In genomic region chr11:128909438-128910125, GRCh38 we compare ENCODE assay signal across 20 cellular contexts. TPM values are rescaled to one million over a fixed set of nuclear protein-coding genes. Genes with fewer than 3 reads are reported as not detected.
DNase-seq lines count a peak whose midpoint lies in the region; ATAC-seq and TF ChIP-seq lines count a peak whose summit lies in the region.
"Had no signal": no experiment of that assay in that cellular context is flagged by ENCODE, and none has a peak within 500 bp of the region (broad histone marks: within the 10 kb centered on the region; RNA-seq: fewer than 3 reads in every experiment).

No MANE protein-coding gene starts in this region.

- H3K36me3 Mint-ChIP-seq in activated naive CD4-positive, alpha-beta T cell treated with anti-CD3 and anti-CD28 coated beads, Interleukin-2, amount 50 U/mL, for 24 hours, result no peaks in the 10 kb centered on the region

- peaks cover 11% of the 10 kb centered on the region for H3K4me1 Mint-ChIP-seq in activated naive CD4-positive, alpha-beta T cell treated with anti-CD3 and anti-CD28 coated beads, Interleukin-2, amount 50 U/mL, for 24 hours

- peak overlapping the region in 3 of 5 donors; percentile 21 to 84 (median 51) for H3K27ac ChIP-seq in adrenal gland
- H3K27ac ChIP-seq in epithelial cell of prostate, result peak overlapping the region; percentile 80
- H3K27ac ChIP-seq in skeletal muscle tissue (ENCODE audit: low read depth, low read length), result peak overlapping the region; percentile 7
- H3K27ac ChIP-seq in colonic mucosa, result no peak overlapping the region
- H3K27ac ChIP-seq: 22Rv1 had no signal

- H3K9ac ChIP-seq in skeletal muscle tissue (ENCODE audit: low read depth in 1 of 3, low read length in 3 of 3) (no peak overlapping the region), colonic mucosa (ENCODE audit: low read depth in 2 of 2, low read length in 2 of 2) (no peak overlapping the region)
- H3K9ac ChIP-seq: GM23248 had no signal

- H3K4me3 ChIP-seq in adrenal gland (no peak overlapping the region), skeletal muscle tissue (ENCODE audit: low read length in 3 of 3) (no peak overlapping the region), colonic mucosa (no peak overlapping the region)
- H3K4me3 ChIP-seq: HAP-1, K562 had no signal

- intact Hi-C loops in adrenal gland (cut with DNase I) (no loop called here), colonic mucosa (cut with DNase I) (no loop called here)

- no peak for ATAC-seq in HG03378 (IDR thresholded peaks at IDR 0.05; ENCODE audit: unreplicated experiment)
- ATAC-seq: K562 had no signal

- WGBS in adrenal gland, 4 donors, result 76 to 81% (median 79%) methylated on average over 8 of the region's 8 CpGs

- no peak for DNase-seq in activated naive CD4-positive, alpha-beta T cell (lab: John Stamatoyannopoulos, UW)
- DNase-seq in adrenal gland, result no peak
- DNase-seq in epithelial cell of prostate (ENCODE audit: low read depth, low spot score), result no peak
- DNase-seq in pons (ENCODE audit: low spot score), result no peak
- no peak for DNase-seq in colonic mucosa
- DNase-seq: AML-193, GDM1, GM23248, NCI-H1105, NCI-H2081 treated with DMSO at 0.1 percent for 48 hours, RPMI8226 had no signal

- H3K27me3 Mint-ChIP-seq in activated naive CD4-positive, alpha-beta T cell treated with anti-CD3 and anti-CD28 coated beads, Interleukin-2, amount 50 U/mL, for 24 hours, result peaks cover 22% of the 10 kb centered on the region

- H3K9me3 ChIP-seq in adrenal gland (replicated peaks in 1 of 3) (no peaks in the 10 kb centered on the region), skeletal muscle tissue (ENCODE audit: control insufficient read depth in 3 of 3, low read length in 3 of 3) (no peaks in the 10 kb centered on the region), colonic mucosa (no peaks in the 10 kb centered on the region)
- H3K9me3 ChIP-seq: HAP-1 had no signal

- H3K4me1 ChIP-seq in adrenal gland (replicated peaks in 1 of 2), result peaks cover 25 to 52% of the 10 kb centered on the region in 2 donors
- H3K4me1 ChIP-seq in skeletal muscle tissue (ENCODE audit: control insufficient read depth in 3 of 3, insufficient read depth in 3 of 3, low read length in 3 of 3), result peaks cover 4 to 5% (median 4%) of the 10 kb centered on the region in 3 donors
- peaks cover 6% of the 10 kb centered on the region for H3K4me1 ChIP-seq in colonic mucosa

- H3K27me3 ChIP-seq in adrenal gland (no peaks in the 10 kb centered on the region), skeletal muscle tissue (ENCODE audit: control insufficient read depth in 3 of 3, insufficient read depth in 3 of 3, low read length in 3 of 3) (peaks cover 14 to 43% (median 17%) of the 10 kb centered on the region in 3 donors), colonic mucosa (no peaks in the 10 kb centered on the region)

- H3K36me3 ChIP-seq in adrenal gland (replicated peaks in 1 of 2) (peaks cover 0 to 22% of the 10 kb centered on the region in 2 donors), skeletal muscle tissue (ENCODE audit: control insufficient read depth in 3 of 3, insufficient read depth in 3 of 3, low read length in 3 of 3) (no peaks in the 10 kb centered on the region), colonic mucosa (no peaks in the 10 kb centered on the region)
- H3K36me3 ChIP-seq: HAP-1 had no signal

- TF ChIP-seq POLR2A in adrenal gland (IDR thresholded peaks at IDR 0.05), result no peak

- TF ChIP-seq CTCF in adrenal gland (IDR thresholded peaks at IDR 0.05), result no peak
- no peak for TF ChIP-seq CTCF in colonic mucosa (IDR thresholded peaks at IDR 0.05)

- no peak overlapping the region for H3K4me3 Mint-ChIP-seq in activated naive CD4-positive, alpha-beta T cell treated with anti-CD3 and anti-CD28 coated beads, Interleukin-2, amount 50 U/mL, for 24 hours

- H3K27ac Mint-ChIP-seq in activated naive CD4-positive, alpha-beta T cell treated with anti-CD3 and anti-CD28 coated beads, Interleukin-2, amount 50 U/mL, for 24 hours, result peak overlapping the region; percentile 4

- no peaks in the 10 kb centered on the region for H3K9me3 Mint-ChIP-seq in activated naive CD4-positive, alpha-beta T cell treated with anti-CD3 and anti-CD28 coated beads, Interleukin-2, amount 50 U/mL, for 24 hours

RNA-seq across cellular contexts. Expression of gene KCNJ5, which starts 18.4 kb away (rescaled TPM):
- total RNA-seq in adrenal gland (100 to 1,000 TPM in 5 of 8 donors, 10 to 100 TPM in 3; 57.7 to 299 (median 119) TPM), skeletal muscle tissue (0.52 TPM), colonic mucosa (under 1 TPM; 0.15 to 0.66 TPM)
- polyA plus RNA-seq in adrenal gland, result 10 to 100 TPM; 37.1 to 53.8 (median 44.5) TPM
- total RNA-seq: Daoy, NCI-H460, OCI-LY7 had no signal
- polyA plus RNA-seq: GM23248, K562 had no signal

RNA-seq across cellular contexts. Expression of gene TP53AIP1, which starts 33.1 kb away (rescaled TPM):
- under 1 TPM in 6 of 8 donors, not detected in 2; 0.11 to 0.63 (median 0.27) TPM for total RNA-seq in adrenal gland
- 1 to 10 TPM in 2 of 3 donors, under 1 TPM in 1; 0.29 to 1.7 (median 1.3) TPM for polyA plus RNA-seq in adrenal gland
- total RNA-seq in skeletal muscle tissue, result not detected
- total RNA-seq in colonic mucosa, result under 1 TPM; 0.12 to 0.19 TPM
- total RNA-seq: Daoy, GM23248, K562, NCI-H460, OCI-LY7 had no signal
- polyA plus RNA-seq: GM23248, K562 had no signal

RNA-seq across cellular contexts. Expression of gene KCNJ1, which starts 42.5 kb away (rescaled TPM):
- total RNA-seq in adrenal gland, result not detected
- under 1 TPM in 2 of 3 donors, not detected in 1; 0.16 to 0.17 TPM for polyA plus RNA-seq in adrenal gland
- total RNA-seq in skeletal muscle tissue, result not detected
- not detected for total RNA-seq in colonic mucosa
- total RNA-seq: Daoy, GM23248, K562, NCI-H460 had no signal
- polyA plus RNA-seq: GM23248, K562 had no signal

Comparison
In these comparisons a context has a peak if more than half of its experiments do, and no peak if none do; other contexts are left out.
1. RNA of gene KCNJ5, which starts 18.4 kb away (total RNA-seq): 57.7 to 299 TPM in adrenal gland; 0.15 to 0.66 TPM in colonic mucosa and 0.52 TPM in skeletal muscle tissue (single experiment); every median in the first group is over 10 times any median in the second.